ENCODE assay signal across 1 cellular context in genomic region chr1:146039844-146040194, GRCh38.
TF ChIP-seq lines count a peak whose summit lies in the region.

No MANE protein-coding gene starts in this region.

TF ChIP-seq in HepG2, 621 proteins besides CTCF, POLR2A, EP300 and RAD21 (continued from another document):
- TF ChIP-seq ADNP (CRISPR knock-in tag; IDR thresholded peaks at IDR 0.05) (peak; percentile 6; the same call in 1 of the 2 replicates), MTF1 (CRISPR knock-in tag; IDR thresholded peaks at IDR 0.05) (no peak), SP1 (IDR thresholded peaks at IDR 0.05) (no peak), SP1 (CRISPR knock-in tag; IDR thresholded peaks at IDR 0.05) (no peak), ZIK1 (CRISPR knock-in tag; IDR thresholded peaks at IDR 0.05; ENCODE audit: borderline replicate concordance, low read depth) (no peak), BRD4 (CRISPR knock-in tag; IDR thresholded peaks at IDR 0.05) (no peak)
- TF ChIP-seq, protein P1, sequence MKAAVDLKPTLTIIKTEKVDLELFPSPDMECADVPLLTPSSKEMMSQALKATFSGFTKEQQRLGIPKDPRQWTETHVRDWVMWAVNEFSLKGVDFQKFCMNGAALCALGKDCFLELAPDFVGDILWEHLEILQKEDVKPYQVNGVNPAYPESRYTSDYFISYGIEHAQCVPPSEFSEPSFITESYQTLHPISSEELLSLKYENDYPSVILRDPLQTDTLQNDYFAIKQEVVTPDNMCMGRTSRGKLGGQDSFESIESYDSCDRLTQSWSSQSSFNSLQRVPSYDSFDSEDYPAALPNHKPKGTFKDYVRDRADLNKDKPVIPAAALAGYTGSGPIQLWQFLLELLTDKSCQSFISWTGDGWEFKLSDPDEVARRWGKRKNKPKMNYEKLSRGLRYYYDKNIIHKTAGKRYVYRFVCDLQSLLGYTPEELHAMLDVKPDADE (CRISPR knock-in tag; IDR thresholded peaks at IDR 0.05) = no peak
